ENCODE assay signal across 18 cellular contexts in genomic region chr1:185409763-185410528, GRCh38.
DNase-seq lines count a peak whose midpoint lies in the region; ATAC-seq, FAIRE-seq and TF ChIP-seq lines count a peak whose summit lies in the region.
"Had no signal": no experiment of that assay in that cellular context is flagged by ENCODE, and none has a peak within 500 bp of the region (broad histone marks: within the 10 kb centered on the region; RNA-seq: fewer than 3 reads in every experiment).

No MANE protein-coding gene starts in this region.

- CTCF ChIA-PET in MCF 10A (lab: Yijun Ruan, JAX): no interaction called here
- CTCF ChIA-PET in activated CD8-positive, alpha-beta T cell treated with anti-CD3 and anti-CD28 coated beads for 36 hours (lab: Charles Lee): interaction anchor here (1.2 kb wide), 1 partner anchor 19 kb away, joined by 3 read pairs; no protein-coding TSS in a partner anchor

- no peaks in the 10 kb centered on the region for H3K36me3 ChIP-seq in breast epithelium
- no peaks in the 10 kb centered on the region for H3K36me3 ChIP-seq in kidney (ENCODE audit: control insufficient read depth in 1 of 2, insufficient read depth in 2 of 2, low read length in 2 of 2)
- H3K36me3 ChIP-seq: thyroid gland had no signal

- no peak overlapping the region for H3K9ac ChIP-seq in kidney (ENCODE audit: low read length in 2 of 2)

- no peaks in the 10 kb centered on the region for H3K27me3 ChIP-seq in breast epithelium
- H3K27me3 ChIP-seq: thyroid gland had no signal

- TF ChIP-seq POLR2A in breast epithelium (IDR thresholded peaks at IDR 0.05): no peak

- H3K27ac ChIP-seq in breast epithelium (peak overlapping the region in 1 of 2 donors; percentile 48), kidney (ENCODE audit: low read depth in 2 of 2, low read length in 2 of 2) (no peak overlapping the region)
- H3K27ac ChIP-seq: RWPE1, thyroid gland had no signal

- DNase-seq in MCF 10A (ENCODE audit: unreplicated experiment) (no peak), breast epithelium (ENCODE audit: low spot score in 2 of 2) (no peak), left kidney (ENCODE audit: low read depth, low spot score) (peak; percentile 14), kidney (no peak), NOMO-1 treated with DMSO at 0.1 percent for 48 hours (lab: John Stamatoyannopoulos, UW; ENCODE audit: unreplicated experiment) (no peak)
- no peak for DNase-seq in activated CD8-positive, alpha-beta T cell treated with anti-CD3 and anti-CD28 coated beads for 36 hours
- DNase-seq: 8988T; activated CD8-positive, alpha-beta memory T cell treated with anti-CD3 and anti-CD28 coated beads for 24 hours; CD4-positive, alpha-beta T cell; NCI-H2081 treated with DMSO at 0.1 percent for 48 hours; NCI-H748 treated with DMSO at 0.1 percent for 48 hours; thyroid gland had no signal

- H3K27ac Mint-ChIP-seq in MCF 10A (ENCODE audit: low read depth, unreplicated experiment): peak overlapping the region; percentile 3
- H3K27ac Mint-ChIP-seq in activated T-helper 17 cell treated with anti-CD3 and anti-CD28 coated beads, Interleukin-2, amount 50 U/mL, for 72 hours: peak overlapping the region; percentile 6
- no peak overlapping the region for H3K27ac Mint-ChIP-seq in activated CD8-positive, alpha-beta T cell treated with anti-CD3 and anti-CD28 coated beads for 36 hours
- H3K27ac Mint-ChIP-seq: CD4-positive, alpha-beta T cell; IgD-negative memory B cell; WTC11 had no signal

- H3K36me3 Mint-ChIP-seq in MCF 10A (ENCODE audit: insufficient read depth, unreplicated experiment): no peaks in the 10 kb centered on the region
- H3K36me3 Mint-ChIP-seq in activated T-helper 17 cell treated with anti-CD3 and anti-CD28 coated beads, Interleukin-2, amount 50 U/mL, for 72 hours (ENCODE audit: low read depth): no peaks in the 10 kb centered on the region
- H3K36me3 Mint-ChIP-seq in activated CD8-positive, alpha-beta T cell treated with anti-CD3 and anti-CD28 coated beads for 36 hours (ENCODE audit: low read depth): peaks cover 2% of the 10 kb centered on the region
- H3K36me3 Mint-ChIP-seq: IgD-negative memory B cell had no signal

- H3K9me3 Mint-ChIP-seq in MCF 10A (ENCODE audit: unreplicated experiment): peaks cover 12% of the 10 kb centered on the region
- H3K9me3 Mint-ChIP-seq in activated T-helper 17 cell treated with anti-CD3 and anti-CD28 coated beads, Interleukin-2, amount 50 U/mL, for 72 hours: no peaks in the 10 kb centered on the region
- peaks cover 5% of the 10 kb centered on the region for H3K9me3 Mint-ChIP-seq in activated CD8-positive, alpha-beta T cell treated with anti-CD3 and anti-CD28 coated beads for 36 hours

- POLR2A ChIA-PET in MCF 10A (lab: Yijun Ruan, JAX): interaction anchor here (0.7 to 1.2 kb wide), 3 partner anchors 36 to 351 kb away, joined by 3 read pairs; no protein-coding TSS in a partner anchor
- POLR2A ChIA-PET in activated CD8-positive, alpha-beta T cell treated with anti-CD3 and anti-CD28 coated beads for 36 hours (lab: Charles Lee): no interaction called here

- no peak overlapping the region for H3K4me3 ChIP-seq in breast epithelium
- H3K4me3 ChIP-seq in kidney (ENCODE audit: low read length in 2 of 2): no peak overlapping the region
- H3K4me3 ChIP-seq: thyroid gland had no signal

- no TSS peak for BruUV-seq in MCF 10A (replicated peaks; lab: Mats Ljungman, UMichigan)

- H3K27me3 Mint-ChIP-seq in MCF 10A (ENCODE audit: insufficient read depth, unreplicated experiment): no peaks in the 10 kb centered on the region
- H3K27me3 Mint-ChIP-seq in activated T-helper 17 cell treated with anti-CD3 and anti-CD28 coated beads, Interleukin-2, amount 50 U/mL, for 72 hours: no peaks in the 10 kb centered on the region
- no peaks in the 10 kb centered on the region for H3K27me3 Mint-ChIP-seq in activated CD8-positive, alpha-beta T cell treated with anti-CD3 and anti-CD28 coated beads for 36 hours
- H3K27me3 Mint-ChIP-seq: CD4-positive, alpha-beta T cell; IgD-negative memory B cell had no signal

- H3K4me3 Mint-ChIP-seq in MCF 10A (ENCODE audit: unreplicated experiment): no peak overlapping the region
- H3K4me3 Mint-ChIP-seq in activated T-helper 17 cell treated with anti-CD3 and anti-CD28 coated beads, Interleukin-2, amount 50 U/mL, for 72 hours: no peak overlapping the region
- H3K4me3 Mint-ChIP-seq in activated CD8-positive, alpha-beta T cell treated with anti-CD3 and anti-CD28 coated beads for 36 hours: no peak overlapping the region
- H3K4me3 Mint-ChIP-seq: CD4-positive, alpha-beta T cell; neural crest cell; WTC11 had no signal

- no peak for TF ChIP-seq CTCF in MCF 10A (IDR thresholded peaks at IDR 0.05; ENCODE audit: unreplicated experiment)
- TF ChIP-seq CTCF in breast epithelium (IDR thresholded peaks at IDR 0.05): no peak
- no peak for TF ChIP-seq CTCF in kidney (IDR thresholded peaks at IDR 0.05; ENCODE audit: borderline replicate concordance, extremely low read depth, insufficient read depth)
- TF ChIP-seq CTCF in activated CD8-positive, alpha-beta T cell treated with anti-CD3 and anti-CD28 coated beads for 36 hours (IDR thresholded peaks at IDR 0.05): no peak

- H3K9me3 ChIP-seq in breast epithelium (no peaks in the 10 kb centered on the region), kidney (ENCODE audit: control insufficient read depth in 1 of 2, low read length in 2 of 2) (no peaks in the 10 kb centered on the region)
- H3K9me3 ChIP-seq: thyroid gland had no signal

- no peak for ATAC-seq in activated T-helper 17 cell treated with anti-CD3 and anti-CD28 coated beads, Interleukin-2, amount 50 U/mL, for 72 hours (replicated peaks)
- no peak for ATAC-seq in HG03520 (IDR thresholded peaks at IDR 0.05; ENCODE audit: unreplicated experiment)
- no peak for ATAC-seq in activated CD8-positive, alpha-beta T cell treated with anti-CD3 and anti-CD28 coated beads for 36 hours
- ATAC-seq: WTC11 had no signal

- intact Hi-C loops in MCF 10A (cut with micrococcal nuclease): loop anchor here (10.0 kb wide), 1 partner anchor 85 kb away; no protein-coding TSS in a partner anchor
- intact Hi-C loops in breast epithelium (cut with DNase I; ENCODE audit: low total_unique reads): no loop called here
- intact Hi-C loops in kidney (cut with DNase I): no loop called here
- intact Hi-C loops in activated CD8-positive, alpha-beta T cell treated with anti-CD3 and anti-CD28 coated beads for 36 hours (cut with micrococcal nuclease): no loop called here

- FAIRE-seq in kidney (lab: Jason Lieb, UNC): no peak

- H3K4me1 Mint-ChIP-seq in MCF 10A (ENCODE audit: insufficient read depth, unreplicated experiment): peaks cover 32% of the 10 kb centered on the region
- H3K4me1 Mint-ChIP-seq in activated T-helper 17 cell treated with anti-CD3 and anti-CD28 coated beads, Interleukin-2, amount 50 U/mL, for 72 hours: peaks cover 7% of the 10 kb centered on the region
- H3K4me1 Mint-ChIP-seq in activated CD8-positive, alpha-beta T cell treated with anti-CD3 and anti-CD28 coated beads for 36 hours (ENCODE audit: low read depth): peaks cover 14% of the 10 kb centered on the region

- H3K4me1 ChIP-seq in breast epithelium: no peaks in the 10 kb centered on the region
- H3K4me1 ChIP-seq in kidney (ENCODE audit: control insufficient read depth in 1 of 2, insufficient read depth in 1 of 2, low read depth in 1 of 2, low read length in 2 of 2): no peaks in the 10 kb centered on the region
- H3K4me1 ChIP-seq: thyroid gland had no signal
